In genomic region chr21:35616090-35616489, GRCh38 we compare ENCODE assay signal across 8 cellular contexts.
DNase-seq lines count a peak whose midpoint lies in the region; ATAC-seq, FAIRE-seq and TF ChIP-seq lines count a peak whose summit lies in the region.

No MANE protein-coding gene starts in this region.

- BruUV-seq in HCT116 (replicated peaks; lab: Mats Ljungman, UMichigan) = no TSS peak

- peaks cover 0 to 8% of the 10 kb centered on the region in 2 experiments; a peak in 2 of 4 replicates for H3K4me1 ChIP-seq in HCT116 (ENCODE audit: control insufficient read depth in 1 of 2, insufficient read depth in 2 of 2, low read length in 2 of 2)
- no peaks in the 10 kb centered on the region for H3K4me1 ChIP-seq in kidney (ENCODE audit: control insufficient read depth in 1 of 2, insufficient read depth in 1 of 2, low read depth in 1 of 2, low read length in 2 of 2)

- no peaks in the 10 kb centered on the region for H3K27me3 ChIP-seq in HCT116 (ENCODE audit: insufficient read depth, low read length)

- POLR2A ChIA-PET in HCT116 (lab: Charles Lee) = no interaction called here

- no peak overlapping the region for H3K4me3 ChIP-seq in HCT116 (replicated peaks in 1 of 2; ENCODE audit: low read depth in 1 of 2, low read length in 2 of 2)
- no peak overlapping the region for H3K4me3 ChIP-seq in WI38 (ENCODE audit: low read depth, low read length)
- H3K4me3 ChIP-seq in kidney (ENCODE audit: low read length in 2 of 2) = no peak overlapping the region

- no peaks in the 10 kb centered on the region for H4K20me1 ChIP-seq in HCT116 (ENCODE audit: insufficient read depth)

- peak; percentile 46; the same call in 1 of the 2 replicates for TF ChIP-seq RAD21 in HCT116 (IDR thresholded peaks at IDR 0.05; ENCODE audit: low read depth)

- TF ChIP-seq CTCF in HCT116 (IDR thresholded peaks at IDR 0.05 in 2 of 3, conservative IDR thresholded peaks at IDR 0.05 in 1 of 3; ENCODE audit: borderline replicate concordance in 1 of 3, insufficient read depth in 1 of 3, low read depth in 2 of 3, low read length in 2 of 3) (peak; percentile 21 to 43 (median 27); a peak in 4 of 6 replicates), WI38 (IDR thresholded peaks at IDR 0.05; ENCODE audit: low read depth, low read length) (peak; percentile 26; the same call in 1 of the 2 replicates), kidney (IDR thresholded peaks at IDR 0.05; ENCODE audit: borderline replicate concordance, extremely low read depth, insufficient read depth) (peak; percentile 17)

- RAD21 ChIA-PET in HCT116 (lab: Charles Lee; ENCODE audit: low non-redundant PET in 1 of 2, low total read pairs in 2 of 2, uncharacterized antibody in 2 of 2, unreplicated experiment in 2 of 2) = no interaction called here

- ATAC-seq in HCT116 (peak; percentile 42; the same call in 1 of the 2 replicates), GM18868 (IDR thresholded peaks at IDR 0.05; ENCODE audit: unreplicated experiment) (no peak), HG03457 (IDR thresholded peaks at IDR 0.05; ENCODE audit: unreplicated experiment) (no peak)
- ATAC-seq in stimulated activated naive CD8-positive, alpha-beta T cell treated with anti-CD3 and anti-CD28 coated beads, Interleukin-15, Interleukin-2, amounts not matched to agents 100 U/mL and 50 U/mL, for 24 hours = no peak

- H3K36me3 ChIP-seq in HCT116 (ENCODE audit: control insufficient read depth in 1 of 2, insufficient read depth in 2 of 2, low read length in 2 of 2) (no peaks in the 10 kb centered on the region), kidney (ENCODE audit: control insufficient read depth in 1 of 2, insufficient read depth in 2 of 2, low read length in 2 of 2) (no peaks in the 10 kb centered on the region)

- no peaks in the 10 kb centered on the region for H3K9me2 ChIP-seq in HCT116 (ENCODE audit: insufficient read depth)

- FAIRE-seq in kidney (lab: Jason Lieb, UNC) = peak; percentile 38

- no peaks in the 10 kb centered on the region for H3K79me2 ChIP-seq in HCT116 (ENCODE audit: insufficient read depth, low read length)

- H3K27ac ChIP-seq in HCT116 (ENCODE audit: low read depth, low read length) (no peak overlapping the region), kidney (ENCODE audit: low read depth in 2 of 2, low read length in 2 of 2) (no peak overlapping the region)

- H3K4me2 ChIP-seq in HCT116 (ENCODE audit: low read length) = no peak overlapping the region

- CTCF ChIA-PET in HCT116 (lab: Charles Lee) = no interaction called here

- intact Hi-C loops in HCT116 (cut with micrococcal nuclease) = no loop called here
- intact Hi-C loops in kidney (cut with DNase I) = no loop called here

- H3K9me3 ChIP-seq in HCT116 (ENCODE audit: control insufficient read depth in 1 of 2, insufficient read depth in 1 of 2, low read depth in 1 of 2, low read length in 2 of 2) (no peaks in the 10 kb centered on the region), kidney (ENCODE audit: control insufficient read depth in 1 of 2, low read length in 2 of 2) (no peaks in the 10 kb centered on the region)

- no peak for TF ChIP-seq POLR2A in HCT116 (IDR thresholded peaks at IDR 0.05; ENCODE audit: borderline replicate concordance, extremely low read depth, insufficient read depth, insufficient read length)

- H3K9ac ChIP-seq in HCT116 (ENCODE audit: low read length) = no peak overlapping the region
- H3K9ac ChIP-seq in kidney (ENCODE audit: low read length in 2 of 2) = no peak overlapping the region

- H2AFZ ChIP-seq in HCT116 (ENCODE audit: low read depth, low read length, poor library complexity, severe bottlenecking) = no peak overlapping the region

- DNase-seq in AG08395 (ENCODE audit: low spot score) (peak; percentile 38), HCT116 (ENCODE audit: low read depth, low spot score) (peak; percentile 3), kidney (no peak), mucosa of gallbladder (ENCODE audit: low spot score) (no peak)
- DNase-seq in stimulated activated naive CD8-positive, alpha-beta T cell treated with anti-CD3 and anti-CD28 coated beads, Interleukin-15, Interleukin-2, amounts not matched to agents 100 U/mL and 50 U/mL, for 24 hours = no peak

TF ChIP-seq in HCT116, 20 proteins besides CTCF, POLR2A, EP300 and RAD21:
- TF ChIP-seq, protein P1, sequence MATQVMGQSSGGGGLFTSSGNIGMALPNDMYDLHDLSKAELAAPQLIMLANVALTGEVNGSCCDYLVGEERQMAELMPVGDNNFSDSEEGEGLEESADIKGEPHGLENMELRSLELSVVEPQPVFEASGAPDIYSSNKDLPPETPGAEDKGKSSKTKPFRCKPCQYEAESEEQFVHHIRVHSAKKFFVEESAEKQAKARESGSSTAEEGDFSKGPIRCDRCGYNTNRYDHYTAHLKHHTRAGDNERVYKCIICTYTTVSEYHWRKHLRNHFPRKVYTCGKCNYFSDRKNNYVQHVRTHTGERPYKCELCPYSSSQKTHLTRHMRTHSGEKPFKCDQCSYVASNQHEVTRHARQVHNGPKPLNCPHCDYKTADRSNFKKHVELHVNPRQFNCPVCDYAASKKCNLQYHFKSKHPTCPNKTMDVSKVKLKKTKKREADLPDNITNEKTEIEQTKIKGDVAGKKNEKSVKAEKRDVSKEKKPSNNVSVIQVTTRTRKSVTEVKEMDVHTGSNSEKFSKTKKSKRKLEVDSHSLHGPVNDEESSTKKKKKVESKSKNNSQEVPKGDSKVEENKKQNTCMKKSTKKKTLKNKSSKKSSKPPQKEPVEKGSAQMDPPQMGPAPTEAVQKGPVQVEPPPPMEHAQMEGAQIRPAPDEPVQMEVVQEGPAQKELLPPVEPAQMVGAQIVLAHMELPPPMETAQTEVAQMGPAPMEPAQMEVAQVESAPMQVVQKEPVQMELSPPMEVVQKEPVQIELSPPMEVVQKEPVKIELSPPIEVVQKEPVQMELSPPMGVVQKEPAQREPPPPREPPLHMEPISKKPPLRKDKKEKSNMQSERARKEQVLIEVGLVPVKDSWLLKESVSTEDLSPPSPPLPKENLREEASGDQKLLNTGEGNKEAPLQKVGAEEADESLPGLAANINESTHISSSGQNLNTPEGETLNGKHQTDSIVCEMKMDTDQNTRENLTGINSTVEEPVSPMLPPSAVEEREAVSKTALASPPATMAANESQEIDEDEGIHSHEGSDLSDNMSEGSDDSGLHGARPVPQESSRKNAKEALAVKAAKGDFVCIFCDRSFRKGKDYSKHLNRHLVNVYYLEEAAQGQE (IDR thresholded peaks at IDR 0.05; ENCODE audit: low read depth) = no peak
- TF ChIP-seq CEBPB (IDR thresholded peaks at IDR 0.05; ENCODE audit: low read depth) = peak; percentile 63; the same call in 1 of the 2 replicates

Comparison
In these comparisons a context has a peak if more than half of its experiments do, and no peak if none do; other contexts are left out.
1. DNase-seq: peak in AG08395 (single experiment) and HCT116 (single experiment); none in kidney (single experiment), mucosa of gallbladder (single experiment) and stimulated activated naive CD8-positive, alpha-beta T cell treated with anti-CD3 and anti-CD28 coated beads, Interleukin-15, Interleukin-2, amounts not matched to agents 100 U/mL and 50 U/mL, for 24 hours (single experiment).
2. Peak in every context shown above with its lines, with median percentiles within 50 percentile points of each other: CTCF ChIP-seq.